Comparison of ENCODE assay signal across 1 cellular context in the genomic region with DNA sequence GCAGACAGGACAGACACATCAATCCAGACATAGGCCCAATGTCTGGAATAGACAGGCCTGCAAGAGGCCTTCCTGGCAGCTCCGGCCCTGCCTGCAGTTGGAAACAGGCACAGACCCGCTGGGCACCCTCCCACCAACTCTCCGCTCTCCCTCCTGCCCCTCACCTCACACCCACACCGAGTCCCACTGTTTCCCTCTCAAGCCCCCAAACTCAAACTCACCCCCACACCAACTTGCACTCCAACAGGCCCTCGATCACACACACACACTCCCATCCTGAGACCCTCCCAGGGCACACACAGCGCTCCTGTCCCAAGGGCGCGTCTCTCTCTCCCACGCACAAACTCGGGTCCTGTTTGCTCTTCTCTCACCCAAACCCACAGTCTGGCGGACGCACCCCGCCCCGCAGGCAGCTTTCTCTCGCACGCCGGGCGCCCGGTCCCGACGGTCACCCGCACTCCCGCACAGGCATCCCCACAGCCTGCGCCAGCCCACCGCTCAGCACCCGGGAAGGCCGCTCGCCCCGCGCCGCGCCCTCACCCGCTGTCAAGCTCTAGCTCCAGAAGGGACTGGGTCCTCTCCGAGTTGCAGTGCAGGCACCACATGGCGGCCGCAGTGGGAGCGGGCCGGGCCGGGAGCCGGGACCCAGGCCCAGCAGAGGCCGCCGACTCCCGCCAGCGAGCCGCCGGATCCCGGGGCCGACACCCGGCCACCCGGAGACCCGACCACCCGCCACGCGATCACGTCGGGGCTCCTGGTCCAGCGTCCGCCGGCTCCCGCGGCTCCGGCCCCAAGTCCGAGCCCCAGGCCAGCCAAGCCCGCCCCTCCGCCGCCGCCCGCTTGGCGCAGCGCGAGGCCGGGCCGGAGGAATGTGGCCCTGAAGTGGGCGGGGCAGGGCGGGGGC.
TF ChIP-seq lines count a peak whose summit lies in the region.

No MANE protein-coding gene starts in this region.

TF ChIP-seq in HepG2, 621 proteins besides CTCF, POLR2A, EP300 and RAD21 (continued from another document and continues in another):
- TF ChIP-seq, protein P1, sequence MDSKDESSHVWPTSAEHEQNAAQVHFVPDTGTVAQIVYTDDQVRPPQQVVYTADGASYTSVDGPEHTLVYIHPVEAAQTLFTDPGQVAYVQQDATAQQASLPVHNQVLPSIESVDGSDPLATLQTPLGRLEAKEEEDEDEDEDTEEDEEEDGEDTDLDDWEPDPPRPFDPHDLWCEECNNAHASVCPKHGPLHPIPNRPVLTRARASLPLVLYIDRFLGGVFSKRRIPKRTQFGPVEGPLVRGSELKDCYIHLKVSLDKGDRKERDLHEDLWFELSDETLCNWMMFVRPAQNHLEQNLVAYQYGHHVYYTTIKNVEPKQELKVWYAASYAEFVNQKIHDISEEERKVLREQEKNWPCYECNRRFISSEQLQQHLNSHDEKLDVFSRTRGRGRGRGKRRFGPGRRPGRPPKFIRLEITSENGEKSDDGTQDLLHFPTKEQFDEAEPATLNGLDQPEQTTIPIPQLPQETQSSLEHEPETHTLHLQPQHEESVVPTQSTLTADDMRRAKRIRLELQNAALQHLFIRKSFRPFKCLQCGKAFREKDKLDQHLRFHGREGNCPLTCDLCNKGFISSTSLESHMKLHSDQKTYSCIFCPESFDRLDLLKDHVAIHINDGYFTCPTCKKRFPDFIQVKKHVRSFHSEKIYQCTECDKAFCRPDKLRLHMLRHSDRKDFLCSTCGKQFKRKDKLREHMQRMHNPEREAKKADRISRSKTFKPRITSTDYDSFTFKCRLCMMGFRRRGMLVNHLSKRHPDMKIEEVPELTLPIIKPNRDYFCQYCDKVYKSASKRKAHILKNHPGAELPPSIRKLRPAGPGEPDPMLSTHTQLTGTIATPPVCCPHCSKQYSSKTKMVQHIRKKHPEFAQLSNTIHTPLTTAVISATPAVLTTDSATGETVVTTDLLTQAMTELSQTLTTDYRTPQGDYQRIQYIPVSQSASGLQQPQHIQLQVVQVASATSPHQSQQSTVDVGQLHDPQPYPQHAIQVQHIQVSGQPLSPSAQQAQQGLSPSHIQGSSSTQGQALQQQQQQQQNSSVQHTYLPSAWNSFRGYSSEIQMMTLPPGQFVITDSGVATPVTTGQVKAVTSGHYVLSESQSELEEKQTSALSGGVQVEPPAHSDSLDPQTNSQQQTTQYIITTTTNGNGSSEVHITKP (CRISPR knock-in tag; IDR thresholded peaks at IDR 0.05; ENCODE audit: low read depth), result no peak
- peak; percentile 12 for TF ChIP-seq PHF8 (CRISPR knock-in tag; IDR thresholded peaks at IDR 0.05)
- no peak for TF ChIP-seq HMG20B (CRISPR knock-in tag; conservative IDR thresholded peaks at IDR 0.05)
- peak; percentile 26; the same call in 1 of the 2 replicates for TF ChIP-seq ZNF563 (CRISPR knock-in tag; IDR thresholded peaks at IDR 0.05)
- TF ChIP-seq GATA4 (IDR thresholded peaks at IDR 0.05; ENCODE audit: borderline replicate concordance, low read depth), result no peak
- no peak for TF ChIP-seq NFE2L2 (IDR thresholded peaks at IDR 0.05; ENCODE audit: low read length)
- TF ChIP-seq, protein P2, sequence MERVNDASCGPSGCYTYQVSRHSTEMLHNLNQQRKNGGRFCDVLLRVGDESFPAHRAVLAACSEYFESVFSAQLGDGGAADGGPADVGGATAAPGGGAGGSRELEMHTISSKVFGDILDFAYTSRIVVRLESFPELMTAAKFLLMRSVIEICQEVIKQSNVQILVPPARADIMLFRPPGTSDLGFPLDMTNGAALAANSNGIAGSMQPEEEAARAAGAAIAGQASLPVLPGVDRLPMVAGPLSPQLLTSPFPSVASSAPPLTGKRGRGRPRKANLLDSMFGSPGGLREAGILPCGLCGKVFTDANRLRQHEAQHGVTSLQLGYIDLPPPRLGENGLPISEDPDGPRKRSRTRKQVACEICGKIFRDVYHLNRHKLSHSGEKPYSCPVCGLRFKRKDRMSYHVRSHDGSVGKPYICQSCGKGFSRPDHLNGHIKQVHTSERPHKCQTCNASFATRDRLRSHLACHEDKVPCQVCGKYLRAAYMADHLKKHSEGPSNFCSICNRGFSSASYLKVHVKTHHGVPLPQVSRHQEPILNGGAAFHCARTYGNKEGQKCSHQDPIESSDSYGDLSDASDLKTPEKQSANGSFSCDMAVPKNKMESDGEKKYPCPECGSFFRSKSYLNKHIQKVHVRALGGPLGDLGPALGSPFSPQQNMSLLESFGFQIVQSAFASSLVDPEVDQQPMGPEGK (CRISPR knock-in tag; IDR thresholded peaks at IDR 0.05), result no peak
- no peak for TF ChIP-seq GFI1 (CRISPR knock-in tag; IDR thresholded peaks at IDR 0.05; ENCODE audit: borderline replicate concordance)
- TF ChIP-seq, protein P3, sequence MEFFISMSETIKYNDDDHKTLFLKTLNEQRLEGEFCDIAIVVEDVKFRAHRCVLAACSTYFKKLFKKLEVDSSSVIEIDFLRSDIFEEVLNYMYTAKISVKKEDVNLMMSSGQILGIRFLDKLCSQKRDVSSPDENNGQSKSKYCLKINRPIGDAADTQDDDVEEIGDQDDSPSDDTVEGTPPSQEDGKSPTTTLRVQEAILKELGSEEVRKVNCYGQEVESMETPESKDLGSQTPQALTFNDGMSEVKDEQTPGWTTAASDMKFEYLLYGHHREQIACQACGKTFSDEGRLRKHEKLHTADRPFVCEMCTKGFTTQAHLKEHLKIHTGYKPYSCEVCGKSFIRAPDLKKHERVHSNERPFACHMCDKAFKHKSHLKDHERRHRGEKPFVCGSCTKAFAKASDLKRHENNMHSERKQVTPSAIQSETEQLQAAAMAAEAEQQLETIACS (CRISPR knock-in tag; IDR thresholded peaks at IDR 0.05), result no peak
- TF ChIP-seq NONO (IDR thresholded peaks at IDR 0.05), result no peak
- TF ChIP-seq NONO (CRISPR knock-in tag; conservative IDR thresholded peaks at IDR 0.05), result 0 out of 2 replicates have a peak, but pooled peaks have one; percentile 47
- no peak for TF ChIP-seq PHF5A (CRISPR knock-in tag; IDR thresholded peaks at IDR 0.05; ENCODE audit: low read depth, unreplicated experiment)
- no peak for TF ChIP-seq NR2F1 (CRISPR knock-in tag; IDR thresholded peaks at IDR 0.05)
- TF ChIP-seq ZMYM3 (CRISPR knock-in tag; IDR thresholded peaks at IDR 0.05), result no peak
- TF ChIP-seq CREB1 (IDR thresholded peaks at IDR 0.05), result no peak
- no peak for TF ChIP-seq CREB1 (CRISPR knock-in tag; IDR thresholded peaks at IDR 0.05)
- TF ChIP-seq, protein P4, sequence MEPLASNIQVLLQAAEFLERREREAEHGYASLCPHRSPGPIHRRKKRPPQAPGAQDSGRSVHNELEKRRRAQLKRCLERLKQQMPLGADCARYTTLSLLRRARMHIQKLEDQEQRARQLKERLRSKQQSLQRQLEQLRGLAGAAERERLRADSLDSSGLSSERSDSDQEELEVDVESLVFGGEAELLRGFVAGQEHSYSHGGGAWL (CRISPR knock-in tag; IDR thresholded peaks at IDR 0.05), result no peak
- TF ChIP-seq, protein P5, sequence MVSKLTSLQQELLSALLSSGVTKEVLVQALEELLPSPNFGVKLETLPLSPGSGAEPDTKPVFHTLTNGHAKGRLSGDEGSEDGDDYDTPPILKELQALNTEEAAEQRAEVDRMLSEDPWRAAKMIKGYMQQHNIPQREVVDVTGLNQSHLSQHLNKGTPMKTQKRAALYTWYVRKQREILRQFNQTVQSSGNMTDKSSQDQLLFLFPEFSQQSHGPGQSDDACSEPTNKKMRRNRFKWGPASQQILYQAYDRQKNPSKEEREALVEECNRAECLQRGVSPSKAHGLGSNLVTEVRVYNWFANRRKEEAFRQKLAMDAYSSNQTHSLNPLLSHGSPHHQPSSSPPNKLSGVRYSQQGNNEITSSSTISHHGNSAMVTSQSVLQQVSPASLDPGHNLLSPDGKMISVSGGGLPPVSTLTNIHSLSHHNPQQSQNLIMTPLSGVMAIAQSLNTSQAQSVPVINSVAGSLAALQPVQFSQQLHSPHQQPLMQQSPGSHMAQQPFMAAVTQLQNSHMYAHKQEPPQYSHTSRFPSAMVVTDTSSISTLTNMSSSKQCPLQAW (CRISPR knock-in tag; IDR thresholded peaks at IDR 0.05), result no peak
- TF ChIP-seq, protein P6, sequence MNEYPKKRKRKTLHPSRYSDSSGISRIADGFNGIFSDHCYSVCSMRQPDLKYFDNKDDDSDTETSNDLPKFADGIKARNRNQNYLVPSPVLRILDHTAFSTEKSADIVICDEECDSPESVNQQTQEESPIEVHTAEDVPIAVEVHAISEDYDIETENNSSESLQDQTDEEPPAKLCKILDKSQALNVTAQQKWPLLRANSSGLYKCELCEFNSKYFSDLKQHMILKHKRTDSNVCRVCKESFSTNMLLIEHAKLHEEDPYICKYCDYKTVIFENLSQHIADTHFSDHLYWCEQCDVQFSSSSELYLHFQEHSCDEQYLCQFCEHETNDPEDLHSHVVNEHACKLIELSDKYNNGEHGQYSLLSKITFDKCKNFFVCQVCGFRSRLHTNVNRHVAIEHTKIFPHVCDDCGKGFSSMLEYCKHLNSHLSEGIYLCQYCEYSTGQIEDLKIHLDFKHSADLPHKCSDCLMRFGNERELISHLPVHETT (CRISPR knock-in tag; conservative IDR thresholded peaks at IDR 0.05), result no peak
- 0 out of 2 replicates have a peak, but pooled peaks have one; percentile 39 for TF ChIP-seq MYC (CRISPR knock-in tag; IDR thresholded peaks at IDR 0.05; ENCODE audit: borderline replicate concordance)
- TF ChIP-seq ZNF367 (CRISPR knock-in tag; IDR thresholded peaks at IDR 0.05; ENCODE audit: borderline replicate concordance), result no peak
- TF ChIP-seq SIN3A (IDR thresholded peaks at IDR 0.05; ENCODE audit: borderline replicate concordance, low read depth, low read length), result peak; percentile 56; the same call in 1 of the 2 replicates
- TF ChIP-seq ZNF446 (CRISPR knock-in tag; IDR thresholded peaks at IDR 0.05), result 0 out of 2 replicates have a peak, but pooled peaks have one; percentile 27
- TF ChIP-seq MAZ (IDR thresholded peaks at IDR 0.05; ENCODE audit: borderline replicate concordance, low read depth, low read length), result no peak
- TF ChIP-seq MAZ (CRISPR knock-in tag; IDR thresholded peaks at IDR 0.05; ENCODE audit: low read depth), result peak; percentile 35; the same call in 1 of the 2 replicates
- TF ChIP-seq, protein P7, sequence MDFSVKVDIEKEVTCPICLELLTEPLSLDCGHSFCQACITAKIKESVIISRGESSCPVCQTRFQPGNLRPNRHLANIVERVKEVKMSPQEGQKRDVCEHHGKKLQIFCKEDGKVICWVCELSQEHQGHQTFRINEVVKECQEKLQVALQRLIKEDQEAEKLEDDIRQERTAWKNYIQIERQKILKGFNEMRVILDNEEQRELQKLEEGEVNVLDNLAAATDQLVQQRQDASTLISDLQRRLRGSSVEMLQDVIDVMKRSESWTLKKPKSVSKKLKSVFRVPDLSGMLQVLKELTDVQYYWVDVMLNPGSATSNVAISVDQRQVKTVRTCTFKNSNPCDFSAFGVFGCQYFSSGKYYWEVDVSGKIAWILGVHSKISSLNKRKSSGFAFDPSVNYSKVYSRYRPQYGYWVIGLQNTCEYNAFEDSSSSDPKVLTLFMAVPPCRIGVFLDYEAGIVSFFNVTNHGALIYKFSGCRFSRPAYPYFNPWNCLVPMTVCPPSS (IDR thresholded peaks at IDR 0.05), result no peak
- no peak for TF ChIP-seq JUN (CRISPR knock-in tag; IDR thresholded peaks at IDR 0.05)
- TF ChIP-seq, protein P8, sequence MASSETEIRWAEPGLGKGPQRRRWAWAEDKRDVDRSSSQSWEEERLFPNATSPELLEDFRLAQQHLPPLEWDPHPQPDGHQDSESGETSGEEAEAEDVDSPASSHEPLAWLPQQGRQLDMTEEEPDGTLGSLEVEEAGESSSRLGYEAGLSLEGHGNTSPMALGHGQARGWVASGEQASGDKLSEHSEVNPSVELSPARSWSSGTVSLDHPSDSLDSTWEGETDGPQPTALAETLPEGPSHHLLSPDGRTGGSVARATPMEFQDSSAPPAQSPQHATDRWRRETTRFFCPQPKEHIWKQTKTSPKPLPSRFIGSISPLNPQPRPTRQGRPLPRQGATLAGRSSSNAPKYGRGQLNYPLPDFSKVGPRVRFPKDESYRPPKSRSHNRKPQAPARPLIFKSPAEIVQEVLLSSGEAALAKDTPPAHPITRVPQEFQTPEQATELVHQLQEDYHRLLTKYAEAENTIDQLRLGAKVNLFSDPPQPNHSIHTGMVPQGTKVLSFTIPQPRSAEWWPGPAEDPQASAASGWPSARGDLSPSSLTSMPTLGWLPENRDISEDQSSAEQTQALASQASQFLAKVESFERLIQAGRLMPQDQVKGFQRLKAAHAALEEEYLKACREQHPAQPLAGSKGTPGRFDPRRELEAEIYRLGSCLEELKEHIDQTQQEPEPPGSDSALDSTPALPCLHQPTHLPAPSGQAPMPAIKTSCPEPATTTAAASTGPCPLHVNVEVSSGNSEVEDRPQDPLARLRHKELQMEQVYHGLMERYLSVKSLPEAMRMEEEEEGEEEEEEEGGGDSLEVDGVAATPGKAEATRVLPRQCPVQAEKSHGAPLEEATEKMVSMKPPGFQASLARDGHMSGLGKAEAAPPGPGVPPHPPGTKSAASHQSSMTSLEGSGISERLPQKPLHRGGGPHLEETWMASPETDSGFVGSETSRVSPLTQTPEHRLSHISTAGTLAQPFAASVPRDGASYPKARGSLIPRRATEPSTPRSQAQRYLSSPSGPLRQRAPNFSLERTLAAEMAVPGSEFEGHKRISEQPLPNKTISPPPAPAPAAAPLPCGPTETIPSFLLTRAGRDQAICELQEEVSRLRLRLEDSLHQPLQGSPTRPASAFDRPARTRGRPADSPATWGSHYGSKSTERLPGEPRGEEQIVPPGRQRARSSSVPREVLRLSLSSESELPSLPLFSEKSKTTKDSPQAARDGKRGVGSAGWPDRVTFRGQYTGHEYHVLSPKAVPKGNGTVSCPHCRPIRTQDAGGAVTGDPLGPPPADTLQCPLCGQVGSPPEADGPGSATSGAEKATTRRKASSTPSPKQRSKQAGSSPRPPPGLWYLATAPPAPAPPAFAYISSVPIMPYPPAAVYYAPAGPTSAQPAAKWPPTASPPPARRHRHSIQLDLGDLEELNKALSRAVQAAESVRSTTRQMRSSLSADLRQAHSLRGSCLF (CRISPR knock-in tag; IDR thresholded peaks at IDR 0.05; ENCODE audit: borderline replicate concordance), result no peak
- TF ChIP-seq SIX4 (CRISPR knock-in tag; IDR thresholded peaks at IDR 0.05), result no peak
- no peak for TF ChIP-seq MATR3 (CRISPR knock-in tag; IDR thresholded peaks at IDR 0.05)
- TF ChIP-seq ZKSCAN8 (CRISPR knock-in tag; IDR thresholded peaks at IDR 0.05; ENCODE audit: borderline replicate concordance), result no peak
- TF ChIP-seq ZBTB42 (CRISPR knock-in tag; IDR thresholded peaks at IDR 0.05), result no peak
- no peak for TF ChIP-seq HES4 (CRISPR knock-in tag; IDR thresholded peaks at IDR 0.05; ENCODE audit: borderline replicate concordance)
- no peak for TF ChIP-seq KDM1A (CRISPR knock-in tag; IDR thresholded peaks at IDR 0.05)
- TF ChIP-seq MTA1 (CRISPR knock-in tag; IDR thresholded peaks at IDR 0.05; ENCODE audit: borderline replicate concordance), result no peak
- TF ChIP-seq U2AF2 (IDR thresholded peaks at IDR 0.05; ENCODE audit: low read depth, low read length), result no peak
- TF ChIP-seq, protein P9, sequence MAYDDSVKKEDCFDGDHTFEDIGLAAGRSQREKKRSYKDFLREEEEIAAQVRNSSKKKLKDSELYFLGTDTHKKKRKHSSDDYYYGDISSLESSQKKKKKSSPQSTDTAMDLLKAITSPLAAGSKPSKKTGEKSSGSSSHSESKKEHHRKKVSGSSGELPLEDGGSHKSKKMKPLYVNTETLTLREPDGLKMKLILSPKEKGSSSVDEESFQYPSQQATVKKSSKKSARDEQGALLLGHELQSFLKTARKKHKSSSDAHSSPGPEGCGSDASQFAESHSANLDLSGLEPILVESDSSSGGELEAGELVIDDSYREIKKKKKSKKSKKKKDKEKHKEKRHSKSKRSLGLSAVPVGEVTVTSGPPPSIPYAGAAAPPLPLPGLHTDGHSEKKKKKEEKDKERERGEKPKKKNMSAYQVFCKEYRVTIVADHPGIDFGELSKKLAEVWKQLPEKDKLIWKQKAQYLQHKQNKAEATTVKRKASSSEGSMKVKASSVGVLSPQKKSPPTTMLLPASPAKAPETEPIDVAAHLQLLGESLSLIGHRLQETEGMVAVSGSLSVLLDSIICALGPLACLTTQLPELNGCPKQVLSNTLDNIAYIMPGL (CRISPR knock-in tag; IDR thresholded peaks at IDR 0.05; ENCODE audit: borderline replicate concordance in 1 of 2, low read depth in 1 of 2), result peak in 1 of 2 experiments; percentile 25; a peak in 1 of 4 replicates
- TF ChIP-seq ZNF720 (CRISPR knock-in tag; IDR thresholded peaks at IDR 0.05), result no peak
- TF ChIP-seq ZNF333 (CRISPR knock-in tag; IDR thresholded peaks at IDR 0.05; ENCODE audit: borderline replicate concordance), result no peak
- no peak for TF ChIP-seq MED1 (CRISPR knock-in tag; IDR thresholded peaks at IDR 0.05)
